Comparison of ENCODE assay signal across 8 cellular contexts in the genomic region with DNA sequence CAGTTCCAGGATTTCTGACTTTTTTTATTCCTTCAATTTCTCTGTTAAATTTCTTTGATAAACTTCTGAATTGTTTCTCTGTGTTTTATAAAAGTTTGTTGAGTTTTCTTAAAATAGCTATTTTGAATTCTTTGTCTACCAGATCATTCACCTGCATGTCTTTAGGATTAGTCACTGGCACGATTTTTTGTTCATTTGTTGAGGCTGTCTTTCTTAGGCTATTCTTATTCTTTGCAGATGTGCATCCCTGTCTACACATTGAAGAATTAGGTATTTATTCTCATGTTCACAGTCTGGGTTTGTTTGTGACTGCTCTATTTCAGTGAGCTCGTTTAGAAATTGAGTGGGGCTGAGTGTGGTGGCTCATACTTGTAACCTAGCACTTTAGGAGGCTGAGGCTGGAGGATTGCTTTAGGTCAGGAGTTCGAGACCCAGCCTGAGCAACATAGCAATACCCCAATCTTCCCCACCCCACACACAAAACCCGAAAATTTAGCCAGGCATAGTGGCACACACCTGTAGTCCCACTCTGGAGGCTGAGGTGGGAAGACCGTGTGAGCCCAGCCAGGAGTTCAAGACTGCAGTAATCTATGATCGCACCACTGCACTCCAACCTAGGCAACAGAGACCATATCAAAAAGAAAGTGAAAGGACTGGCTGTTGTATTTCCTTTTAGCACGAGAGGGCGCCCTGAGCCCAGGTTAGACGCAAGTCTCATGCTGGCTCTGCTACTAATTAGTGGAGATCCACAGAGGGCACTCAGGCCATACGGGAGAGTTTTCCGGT. TPM values are rescaled to one million over a fixed set of nuclear protein-coding genes. Genes with fewer than 3 reads are reported as not detected.
DNase-seq lines count a peak whose midpoint lies in the region; ATAC-seq, FAIRE-seq and TF ChIP-seq lines count a peak whose summit lies in the region.

No MANE protein-coding gene starts in this region.

- ATAC-seq in GM21515 (IDR thresholded peaks at IDR 0.05; ENCODE audit: unreplicated experiment) (peak; percentile 96), thoracic aorta (ENCODE audit: insufficient number of reproducible peaks, low FRiP score, low read depth) (no peak)

- peak overlapping the region; percentile 65 for H3K4me2 ChIP-seq in osteoblast (ENCODE audit: insufficient read depth, low read length)

- DNase-seq in DMS53 (lab: John Stamatoyannopoulos, UW) (peak; percentile 86), RCC 7860 (ENCODE audit: low spot score) (peak; percentile 63), foreskin fibroblast (peak; percentile 29 to 75), osteoblast (ENCODE audit: insufficient read length, low spot score, missing footprints) (peak; percentile 53), thoracic aorta (ENCODE audit: low spot score) (peak; percentile 7)
- peak; percentile 48 to 53 for DNase-seq in activated T-helper 1 cell treated with anti-CD3 and anti-CD28 coated beads, Interleukin-2, amount 50 U/mL, for 16 hours (ENCODE audit: low read depth in 1 of 2, low spot score in 1 of 2)

- peak; percentile 48 for TF ChIP-seq CTCF in foreskin fibroblast (IDR thresholded peaks at IDR 0.05; ENCODE audit: low read depth, low read length)
- peak; percentile 66 for TF ChIP-seq CTCF in osteoblast (IDR thresholded peaks at IDR 0.05; ENCODE audit: extremely low read depth, low read depth, low read length)
- TF ChIP-seq CTCF in thoracic aorta (IDR thresholded peaks at IDR 0.05) = peak; percentile 63

- no peaks in the 10 kb centered on the region for H3K36me3 ChIP-seq in osteoblast (ENCODE audit: insufficient read depth, low read length)
- no peaks in the 10 kb centered on the region for H3K36me3 ChIP-seq in thoracic aorta

- H3K27ac ChIP-seq in osteoblast (ENCODE audit: low read depth, low read length) (no peak overlapping the region), thoracic aorta (no peak overlapping the region)

- no peaks in the 10 kb centered on the region for H3K4me1 ChIP-seq in osteoblast (ENCODE audit: insufficient read depth, low read length)
- H3K4me1 ChIP-seq in thoracic aorta (ENCODE audit: control insufficient read depth in 1 of 2, low read depth in 2 of 2) = no peaks in the 10 kb centered on the region

- H2AFZ ChIP-seq in osteoblast (ENCODE audit: low read length) = peak overlapping the region; percentile 91

- peak; percentile 85 for TF ChIP-seq RAD21 in Ishikawa (IDR thresholded peaks at IDR 0.05; ENCODE audit: low read depth)

- FAIRE-seq in RCC 7860 (lab: Jason Lieb, UNC) = peak; percentile 67

- H3K4me3 ChIP-seq in foreskin fibroblast (ENCODE audit: low read depth in 1 of 2, low read length in 2 of 2) (peak overlapping the region; percentile 44 to 62), osteoblast (ENCODE audit: insufficient read depth, low read length) (peak overlapping the region; percentile 66), thoracic aorta (peak overlapping the region; percentile 71)

- no peaks in the 10 kb centered on the region for H3K27me3 ChIP-seq in osteoblast (ENCODE audit: insufficient read depth, low read length)
- no peaks in the 10 kb centered on the region for H3K27me3 ChIP-seq in thoracic aorta (replicated peaks; ENCODE audit: insufficient read depth)

- no peaks in the 10 kb centered on the region for H3K79me2 ChIP-seq in osteoblast (ENCODE audit: insufficient read depth, low read length)

- no peak for TF ChIP-seq EP300 in Ishikawa (IDR thresholded peaks at IDR 0.05; ENCODE audit: borderline replicate concordance)

- no peaks in the 10 kb centered on the region for H3K9me3 ChIP-seq in osteoblast (ENCODE audit: low read depth, low read length)
- H3K9me3 ChIP-seq in thoracic aorta = no peaks in the 10 kb centered on the region

- H4K20me1 ChIP-seq in osteoblast (ENCODE audit: insufficient read depth, low read length) = no peaks in the 10 kb centered on the region

TF ChIP-seq in Ishikawa, 13 proteins besides CTCF, POLR2A, EP300 and RAD21:
- TF ChIP-seq, protein P1, sequence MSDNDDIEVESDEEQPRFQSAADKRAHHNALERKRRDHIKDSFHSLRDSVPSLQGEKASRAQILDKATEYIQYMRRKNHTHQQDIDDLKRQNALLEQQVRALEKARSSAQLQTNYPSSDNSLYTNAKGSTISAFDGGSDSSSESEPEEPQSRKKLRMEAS (IDR thresholded peaks at IDR 0.05) = no peak
- no peak for TF ChIP-seq FOXM1 (IDR thresholded peaks at IDR 0.05; ENCODE audit: borderline replicate concordance, low read depth)
- no peak for TF ChIP-seq CREB1 (IDR thresholded peaks at IDR 0.05; ENCODE audit: low read depth)
- TF ChIP-seq NFIC (IDR thresholded peaks at IDR 0.05) = no peak
- TF ChIP-seq ZBTB7A (IDR thresholded peaks at IDR 0.05; ENCODE audit: low read depth) = no peak
- TF ChIP-seq, protein P2, sequence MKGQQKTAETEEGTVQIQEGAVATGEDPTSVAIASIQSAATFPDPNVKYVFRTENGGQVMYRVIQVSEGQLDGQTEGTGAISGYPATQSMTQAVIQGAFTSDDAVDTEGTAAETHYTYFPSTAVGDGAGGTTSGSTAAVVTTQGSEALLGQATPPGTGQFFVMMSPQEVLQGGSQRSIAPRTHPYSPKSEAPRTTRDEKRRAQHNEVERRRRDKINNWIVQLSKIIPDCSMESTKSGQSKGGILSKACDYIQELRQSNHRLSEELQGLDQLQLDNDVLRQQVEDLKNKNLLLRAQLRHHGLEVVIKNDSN (IDR thresholded peaks at IDR 0.05) = no peak
- TF ChIP-seq YY1 (IDR thresholded peaks at IDR 0.05; ENCODE audit: low read depth) = no peak
- TF ChIP-seq CEBPB (IDR thresholded peaks at IDR 0.05) = no peak
- no peak for TF ChIP-seq TEAD4 (IDR thresholded peaks at IDR 0.05)
- TF ChIP-seq TAF1 (IDR thresholded peaks at IDR 0.05; ENCODE audit: low read depth) = no peak
- TF ChIP-seq, protein P3, sequence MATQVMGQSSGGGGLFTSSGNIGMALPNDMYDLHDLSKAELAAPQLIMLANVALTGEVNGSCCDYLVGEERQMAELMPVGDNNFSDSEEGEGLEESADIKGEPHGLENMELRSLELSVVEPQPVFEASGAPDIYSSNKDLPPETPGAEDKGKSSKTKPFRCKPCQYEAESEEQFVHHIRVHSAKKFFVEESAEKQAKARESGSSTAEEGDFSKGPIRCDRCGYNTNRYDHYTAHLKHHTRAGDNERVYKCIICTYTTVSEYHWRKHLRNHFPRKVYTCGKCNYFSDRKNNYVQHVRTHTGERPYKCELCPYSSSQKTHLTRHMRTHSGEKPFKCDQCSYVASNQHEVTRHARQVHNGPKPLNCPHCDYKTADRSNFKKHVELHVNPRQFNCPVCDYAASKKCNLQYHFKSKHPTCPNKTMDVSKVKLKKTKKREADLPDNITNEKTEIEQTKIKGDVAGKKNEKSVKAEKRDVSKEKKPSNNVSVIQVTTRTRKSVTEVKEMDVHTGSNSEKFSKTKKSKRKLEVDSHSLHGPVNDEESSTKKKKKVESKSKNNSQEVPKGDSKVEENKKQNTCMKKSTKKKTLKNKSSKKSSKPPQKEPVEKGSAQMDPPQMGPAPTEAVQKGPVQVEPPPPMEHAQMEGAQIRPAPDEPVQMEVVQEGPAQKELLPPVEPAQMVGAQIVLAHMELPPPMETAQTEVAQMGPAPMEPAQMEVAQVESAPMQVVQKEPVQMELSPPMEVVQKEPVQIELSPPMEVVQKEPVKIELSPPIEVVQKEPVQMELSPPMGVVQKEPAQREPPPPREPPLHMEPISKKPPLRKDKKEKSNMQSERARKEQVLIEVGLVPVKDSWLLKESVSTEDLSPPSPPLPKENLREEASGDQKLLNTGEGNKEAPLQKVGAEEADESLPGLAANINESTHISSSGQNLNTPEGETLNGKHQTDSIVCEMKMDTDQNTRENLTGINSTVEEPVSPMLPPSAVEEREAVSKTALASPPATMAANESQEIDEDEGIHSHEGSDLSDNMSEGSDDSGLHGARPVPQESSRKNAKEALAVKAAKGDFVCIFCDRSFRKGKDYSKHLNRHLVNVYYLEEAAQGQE (IDR thresholded peaks at IDR 0.05; ENCODE audit: low read depth) = no peak
- TF ChIP-seq TCF12 (IDR thresholded peaks at IDR 0.05; ENCODE audit: low read depth) = no peak

RNA-seq across cellular contexts. Expression of a gene that starts 42.0 kb away (rescaled TPM):
- total RNA-seq in osteoblast (10.9 and 12.1 TPM in 2 replicates), thoracic aorta (10 to 100 TPM in 1 of 2 donors, 1 to 10 TPM in 1; 7.7 to 18.1 TPM)

RNA-seq across cellular contexts. Expression of a gene that starts 46.1 kb away (rescaled TPM):
- total RNA-seq in osteoblast (46.6 and 47.4 TPM in 2 replicates), thoracic aorta (10 to 100 TPM; 43.7 to 51.8 TPM)

Comparison
In these comparisons a context has a peak if more than half of its experiments do, and no peak if none do; other contexts are left out.
1. DNase-seq: peak in every context shown above with its lines; median percentile 86 in DMS53; 63 in RCC 7860; 53 in osteoblast; 52 in foreskin fibroblast; 50 in activated T-helper 1 cell treated with anti-CD3 and anti-CD28 coated beads, Interleukin-2, amount 50 U/mL, for 16 hours; 7 in thoracic aorta.